In genomic region chr9:15670884-15671283, GRCh38 we compare ENCODE assay signal across 15 cellular contexts.
DNase-seq lines count a peak whose midpoint lies in the region; ATAC-seq lines count a peak whose summit lies in the region.
"Had no signal": no experiment of that assay in that cellular context is flagged by ENCODE, and none has a peak within 500 bp of the region (broad histone marks: within the 10 kb centered on the region; RNA-seq: fewer than 3 reads in every experiment).

No MANE protein-coding gene starts in this region.

- H3K4me1 Mint-ChIP-seq in natural killer cell treated with Interleukin-12 subunit alpha and Interleukin-12 subunit beta and Interleukin-15 and Interleukin-18, amount 100 ng/mL, for 72 hours (ENCODE audit: low read depth in 2 of 2): no peaks in the 10 kb centered on the region
- H3K4me1 Mint-ChIP-seq: B cell, brain had no signal

- H3K27me3 Mint-ChIP-seq in natural killer cell treated with Interleukin-12 subunit alpha and Interleukin-12 subunit beta and Interleukin-15 and Interleukin-18, amount 100 ng/mL, for 72 hours: no peaks in the 10 kb centered on the region
- H3K27me3 Mint-ChIP-seq: B cell, brain had no signal

- no peak for DNase-seq in natural killer cell treated with Interleukin-12 subunit alpha and Interleukin-12 subunit beta and Interleukin-15 and Interleukin-18, amount 100 ng/mL, for 72 hours (ENCODE audit: low spot score)
- no peak for DNase-seq in hepatic stellate cell (ENCODE audit: low spot score)
- DNase-seq in NCI-H2107 treated with DMSO at 0.1 percent for 48 hours (lab: John Stamatoyannopoulos, UW; ENCODE audit: unreplicated experiment): no peak
- DNase-seq: activated naive CD4-positive, alpha-beta T cell treated with Interleukin-2 at 50 U/mL for 16 hours; DMS79 treated with DMSO at 0.1 percent for 48 hours; MV-4-11; nucleus accumbens; SK-N-SH had no signal

- ATAC-seq in GM18870 (IDR thresholded peaks at IDR 0.05; ENCODE audit: unreplicated experiment) (peak; percentile 93), GM21515 (IDR thresholded peaks at IDR 0.05; ENCODE audit: unreplicated experiment) (peak; percentile 82), HG02973 (IDR thresholded peaks at IDR 0.05; ENCODE audit: unreplicated experiment) (peak; percentile 84), HG03558 (IDR thresholded peaks at IDR 0.05; ENCODE audit: extremely low read depth, unreplicated experiment) (peak; percentile 92), HG02610 (IDR thresholded peaks at IDR 0.05; ENCODE audit: unreplicated experiment) (no peak)
- no peak for ATAC-seq in natural killer cell treated with Interleukin-12 subunit alpha and Interleukin-12 subunit beta and Interleukin-15 and Interleukin-18, amount 100 ng/mL, for 72 hours

- peaks cover 8% of the 10 kb centered on the region for H3K9me3 Mint-ChIP-seq in natural killer cell treated with Interleukin-12 subunit alpha and Interleukin-12 subunit beta and Interleukin-15 and Interleukin-18, amount 100 ng/mL, for 72 hours

- no peak overlapping the region for H3K4me3 Mint-ChIP-seq in natural killer cell treated with Interleukin-12 subunit alpha and Interleukin-12 subunit beta and Interleukin-15 and Interleukin-18, amount 100 ng/mL, for 72 hours
- H3K4me3 Mint-ChIP-seq: B cell, brain had no signal

- H3K27ac Mint-ChIP-seq in natural killer cell treated with Interleukin-12 subunit alpha and Interleukin-12 subunit beta and Interleukin-15 and Interleukin-18, amount 100 ng/mL, for 72 hours: no peak overlapping the region
- H3K27ac Mint-ChIP-seq: B cell, brain had no signal

- H3K36me3 Mint-ChIP-seq in natural killer cell treated with Interleukin-12 subunit alpha and Interleukin-12 subunit beta and Interleukin-15 and Interleukin-18, amount 100 ng/mL, for 72 hours: peaks cover 7% of the 10 kb centered on the region

Comparison
In these comparisons a context has a peak if more than half of its experiments do, and no peak if none do; other contexts are left out.
1. ATAC-seq: peak in GM18870 (single experiment), GM21515 (single experiment), HG02973 (single experiment) and HG03558 (single experiment); none in natural killer cell treated with Interleukin-12 subunit alpha and Interleukin-12 subunit beta and Interleukin-15 and Interleukin-18, amount 100 ng/mL, for 72 hours (0 of 2) and HG02610 (single experiment).